In the genomic region with DNA sequence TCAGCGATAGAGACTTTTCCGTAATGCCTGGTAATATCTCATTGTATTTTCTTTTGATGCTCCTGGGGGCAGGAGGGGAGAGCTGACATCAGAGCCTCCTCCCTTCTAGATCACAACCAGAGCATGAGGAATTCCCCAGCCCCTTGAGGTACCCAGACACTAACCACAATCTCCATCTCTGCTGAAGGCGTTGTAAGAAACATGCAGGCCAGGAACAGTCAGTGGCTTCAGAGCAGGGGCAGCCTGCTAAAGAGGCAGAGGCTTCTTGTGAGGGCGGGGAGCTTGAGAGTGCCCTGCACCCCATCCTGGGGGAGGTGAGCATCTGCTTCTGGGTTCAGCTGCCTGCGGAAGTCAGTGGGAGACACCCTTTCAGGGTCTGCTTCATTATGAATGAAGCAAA, we compare ENCODE assay signal across 8 cellular contexts. TPM values are rescaled to one million over a fixed set of nuclear protein-coding genes. Genes with fewer than 3 reads are reported as not detected.
DNase-seq lines count a peak whose midpoint lies in the region; ATAC-seq and TF ChIP-seq lines count a peak whose summit lies in the region.

No MANE protein-coding gene starts in this region.

- peak overlapping the region; percentile 79 for H3K27ac ChIP-seq in skeletal muscle tissue (ENCODE audit: low read depth, low read length)
- no peak overlapping the region for H3K27ac ChIP-seq in body of pancreas

- H3K27me3 ChIP-seq in skeletal muscle tissue (ENCODE audit: control insufficient read depth in 3 of 3, insufficient read depth in 3 of 3, low read length in 3 of 3) (no peaks in the 10 kb centered on the region), body of pancreas (no peaks in the 10 kb centered on the region)

- DNase-seq in activated T-helper 2 cell treated with anti-CD3 and anti-CD28 coated beads, Interferon-gamma antibody, Interleukin-2, Interleukin-4, amounts not matched to agents 10 μg/mL and 5 μg/mL and 100 μg/mL, durations not matched to agents 14 hours and 24 hours and 36 hours (ENCODE audit: low spot score), result peak; percentile 50
- DNase-seq in HUDEP-2 (lab: John Stamatoyannopoulos, UW; ENCODE audit: unreplicated experiment in 76 of 76), result no peak
- DNase-seq in body of pancreas, result no peak
- DNase-seq in NCI-H2227 treated with DMSO at 0.1 percent for 48 hours (lab: John Stamatoyannopoulos, UW), result no peak
- DNase-seq in SIG-M5 (lab: John Stamatoyannopoulos, UW), result no peak

- H3K9me3 Mint-ChIP-seq in activated T-helper 2 cell treated with anti-CD3 and anti-CD28 coated beads, Interferon-gamma antibody, Interleukin-2, Interleukin-4, amounts not matched to agents 10 μg/mL and 5 μg/mL and 100 μg/mL, durations not matched to agents 14 hours and 24 hours and 36 hours, result no peaks in the 10 kb centered on the region

- peak; percentile 61 for ATAC-seq in GM18498 (IDR thresholded peaks at IDR 0.05; ENCODE audit: unreplicated experiment)
- peak; percentile 36 for ATAC-seq in HG03108 (IDR thresholded peaks at IDR 0.05; ENCODE audit: unreplicated experiment)
- ATAC-seq in body of pancreas, result no peak

- H3K9me3 ChIP-seq in skeletal muscle tissue (ENCODE audit: control insufficient read depth in 3 of 3, low read length in 3 of 3) (no peaks in the 10 kb centered on the region), body of pancreas (no peaks in the 10 kb centered on the region)

- no peaks in the 10 kb centered on the region for H3K27me3 Mint-ChIP-seq in activated T-helper 2 cell treated with anti-CD3 and anti-CD28 coated beads, Interferon-gamma antibody, Interleukin-2, Interleukin-4, amounts not matched to agents 10 μg/mL and 5 μg/mL and 100 μg/mL, durations not matched to agents 14 hours and 24 hours and 36 hours (ENCODE audit: low read depth)

- H3K4me1 Mint-ChIP-seq in activated T-helper 2 cell treated with anti-CD3 and anti-CD28 coated beads, Interferon-gamma antibody, Interleukin-2, Interleukin-4, amounts not matched to agents 10 μg/mL and 5 μg/mL and 100 μg/mL, durations not matched to agents 14 hours and 24 hours and 36 hours (ENCODE audit: low read depth), result peaks cover 82% of the 10 kb centered on the region

- TF ChIP-seq POLR2A in body of pancreas (IDR thresholded peaks at IDR 0.05), result no peak

- no peak for TF ChIP-seq CTCF in body of pancreas (IDR thresholded peaks at IDR 0.05)

- peak overlapping the region; percentile 34 for H3K4me3 Mint-ChIP-seq in activated T-helper 2 cell treated with anti-CD3 and anti-CD28 coated beads, Interferon-gamma antibody, Interleukin-2, Interleukin-4, amounts not matched to agents 10 μg/mL and 5 μg/mL and 100 μg/mL, durations not matched to agents 14 hours and 24 hours and 36 hours (ENCODE audit: low read depth)

- H3K4me1 ChIP-seq in skeletal muscle tissue (ENCODE audit: control insufficient read depth in 3 of 3, insufficient read depth in 3 of 3, low read length in 3 of 3), result peaks cover 86 to 92% (median 88%) of the 10 kb centered on the region in 3 donors
- H3K4me1 ChIP-seq in body of pancreas, result peaks cover 84% of the 10 kb centered on the region

- intact Hi-C loops in activated T-helper 2 cell treated with anti-CD3 and anti-CD28 coated beads, Interferon-gamma antibody, Interleukin-2, Interleukin-4, amounts not matched to agents 10 μg/mL and 5 μg/mL and 100 μg/mL, durations not matched to agents 14 hours and 24 hours and 36 hours (cut with micrococcal nuclease), result loop anchor here (1.0 kb wide), 2 partner anchors 14 to 17 kb away; no protein-coding TSS in a partner anchor
- intact Hi-C loops in body of pancreas (cut with DNase I), result loop anchor here (10.0 kb wide), 1 partner anchor 81 kb away; no protein-coding TSS in a partner anchor

- no peak overlapping the region for H3K4me3 ChIP-seq in skeletal muscle tissue (ENCODE audit: low read length in 3 of 3)
- H3K4me3 ChIP-seq in body of pancreas, result no peak overlapping the region

- peaks cover 16% of the 10 kb centered on the region for H3K36me3 Mint-ChIP-seq in activated T-helper 2 cell treated with anti-CD3 and anti-CD28 coated beads, Interferon-gamma antibody, Interleukin-2, Interleukin-4, amounts not matched to agents 10 μg/mL and 5 μg/mL and 100 μg/mL, durations not matched to agents 14 hours and 24 hours and 36 hours (ENCODE audit: low read depth)

- no peaks in the 10 kb centered on the region for H3K36me3 ChIP-seq in skeletal muscle tissue (ENCODE audit: control insufficient read depth in 3 of 3, insufficient read depth in 3 of 3, low read length in 3 of 3)
- no peaks in the 10 kb centered on the region for H3K36me3 ChIP-seq in body of pancreas (replicated peaks in 1 of 2; ENCODE audit: insufficient read depth in 1 of 2, low read depth in 2 of 2)

- WGBS in body of pancreas, 2 donors, result 85 to 91% methylated on average over 5 of the region's 5 CpGs

- no peak overlapping the region for H3K9ac ChIP-seq in skeletal muscle tissue (ENCODE audit: low read depth in 1 of 3, low read length in 3 of 3)

- peak overlapping the region; percentile 81 for H3K27ac Mint-ChIP-seq in activated T-helper 2 cell treated with anti-CD3 and anti-CD28 coated beads, Interferon-gamma antibody, Interleukin-2, Interleukin-4, amounts not matched to agents 10 μg/mL and 5 μg/mL and 100 μg/mL, durations not matched to agents 14 hours and 24 hours and 36 hours

RNA-seq across cellular contexts. Expression of a gene that starts 18.9 kb away (rescaled TPM):
- total RNA-seq in activated T-helper 2 cell treated with anti-CD3 and anti-CD28 coated beads, Interferon-gamma antibody, Interleukin-2, Interleukin-4, amounts not matched to agents 10 μg/mL and 5 μg/mL and 100 μg/mL, durations not matched to agents 14 hours and 24 hours and 36 hours, result 92.3 and 98.8 TPM in 2 replicates
- 26.6 TPM for total RNA-seq in skeletal muscle tissue
- total RNA-seq in body of pancreas, result 10 to 100 TPM; 29.1 to 46.5 TPM
